Comparison of ENCODE assay signal across 13 cellular contexts in the genomic region with DNA sequence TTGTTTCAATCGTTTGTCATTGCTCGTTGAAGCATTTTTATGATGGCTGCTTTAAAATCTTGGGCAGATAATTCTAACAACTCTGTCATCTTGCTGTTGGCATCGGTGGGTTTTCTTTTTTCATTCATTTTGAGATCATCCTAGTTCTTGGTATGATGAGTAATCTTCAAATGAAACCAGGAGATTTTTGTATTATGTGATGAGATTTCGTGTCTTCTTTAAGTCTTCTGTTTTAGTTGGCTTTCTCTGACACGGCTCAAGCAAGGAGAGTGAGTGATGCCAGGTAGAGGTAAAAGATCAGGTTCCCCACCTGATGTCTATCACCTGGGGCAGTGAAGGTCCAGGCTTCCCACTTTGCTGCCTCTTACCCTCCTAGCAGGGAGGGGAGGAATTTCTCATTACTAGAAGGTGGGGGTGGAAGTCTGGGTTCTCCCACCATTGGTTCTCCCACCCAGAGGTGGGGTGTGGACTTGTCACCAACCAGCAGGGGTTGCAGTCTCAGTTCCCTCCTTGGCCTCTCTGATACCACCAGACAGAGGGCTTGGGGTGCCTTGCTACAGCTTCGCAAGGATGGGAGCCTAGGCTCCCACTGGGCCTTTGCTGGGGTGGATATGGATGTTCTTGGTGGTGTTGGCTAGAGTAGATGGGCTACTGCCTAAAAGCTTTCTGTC.
"Had no signal": no experiment of that assay in that cellular context is flagged by ENCODE, and none has a peak within 500 bp of the region (broad histone marks: within the 10 kb centered on the region; RNA-seq: fewer than 3 reads in every experiment).

No MANE protein-coding gene starts in this region.

- H3K27me3 Mint-ChIP-seq: activated naive CD4-positive, alpha-beta T cell treated with anti-CD3 and anti-CD28 coated beads, Interleukin-2, amount 50 U/mL, for 24 hours; brain; naive thymus-derived CD4-positive, alpha-beta T cell had no signal

- H3K36me3 Mint-ChIP-seq: activated naive CD4-positive, alpha-beta T cell treated with anti-CD3 and anti-CD28 coated beads, Interleukin-2, amount 50 U/mL, for 24 hours; brain had no signal

- H3K9me3 Mint-ChIP-seq: activated naive CD4-positive, alpha-beta T cell treated with anti-CD3 and anti-CD28 coated beads, Interleukin-2, amount 50 U/mL, for 24 hours; brain; naive thymus-derived CD4-positive, alpha-beta T cell had no signal

- H3K4me3 Mint-ChIP-seq: activated naive CD4-positive, alpha-beta T cell treated with anti-CD3 and anti-CD28 coated beads, Interleukin-2, amount 50 U/mL, for 24 hours; brain; naive thymus-derived CD4-positive, alpha-beta T cell had no signal

- ATAC-seq: esophagus mucosa; mucosa of descending colon; naive thymus-derived CD4-positive, alpha-beta T cell; pancreas had no signal

- H3K27ac Mint-ChIP-seq: activated naive CD4-positive, alpha-beta T cell treated with anti-CD3 and anti-CD28 coated beads, Interleukin-2, amount 50 U/mL, for 24 hours had no signal

- DNase-seq: activated CD4-positive, alpha-beta T cell treated with anti-CD3 and anti-CD28 coated beads, Interleukin-2, amount 50 U/mL, for 1 hour; central memory CD4-positive, alpha-beta T cell; islet precursor cell; mucosa of descending colon; naive thymus-derived CD4-positive, alpha-beta T cell; pancreas; sigmoid colon; spleen; T1000; uterus had no signal
